ENCODE assay signal across 33 cellular contexts in the genomic region with DNA sequence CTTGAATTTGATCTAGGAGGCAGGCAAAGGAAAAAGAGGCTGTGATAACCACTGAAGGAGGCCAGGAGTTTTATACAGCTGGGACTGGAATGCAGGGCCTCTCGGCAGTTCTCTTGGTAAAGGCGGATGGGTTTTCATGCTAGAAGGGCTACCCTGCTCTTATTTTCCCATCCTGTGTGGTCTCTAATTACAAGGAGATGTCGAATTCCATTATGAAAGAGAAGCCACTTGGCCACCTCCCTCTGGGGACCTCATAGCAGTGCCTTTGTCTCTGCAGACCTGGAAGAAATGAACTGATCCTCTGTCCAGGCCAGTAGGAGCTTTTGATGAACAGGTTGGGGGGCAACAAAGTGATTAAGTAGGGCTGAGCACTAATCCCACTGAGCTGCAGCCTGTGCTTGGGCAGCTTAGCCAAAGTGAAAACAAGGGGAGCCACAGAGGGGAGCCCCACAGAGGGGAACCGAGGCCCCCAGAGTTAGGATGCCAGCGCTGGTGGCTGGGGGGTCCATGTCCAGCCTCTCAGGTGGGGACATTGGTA. TPM values are rescaled to one million over a fixed set of nuclear protein-coding genes. Genes with fewer than 3 reads are reported as not detected.
DNase-seq lines count a peak whose midpoint lies in the region; ATAC-seq, FAIRE-seq and TF ChIP-seq lines count a peak whose summit lies in the region.
"Had no signal": no experiment of that assay in that cellular context is flagged by ENCODE, and none has a peak within 500 bp of the region (broad histone marks: within the 10 kb centered on the region; RNA-seq: fewer than 3 reads in every experiment).

No MANE protein-coding gene starts in this region.

- H3K4me3 ChIP-seq in HCT116 (replicated peaks in 1 of 2; ENCODE audit: low read depth in 1 of 2, low read length in 2 of 2) (no peak overlapping the region), trophoblast cell (ENCODE audit: low read depth, low read length) (no peak overlapping the region)
- H3K4me3 ChIP-seq: ascending aorta, K562, right lobe of liver, tibial nerve had no signal

- H4K12ac ChIP-seq in trophoblast cell (ENCODE audit: low read depth, low read length): no peak overlapping the region

- no peaks in the 10 kb centered on the region for H3K36me3 ChIP-seq in HCT116 (ENCODE audit: control insufficient read depth in 1 of 2, insufficient read depth in 2 of 2, low read length in 2 of 2)
- H3K36me3 ChIP-seq in trophoblast cell (ENCODE audit: control insufficient read depth in 1 of 2, insufficient read depth in 2 of 2, low read length in 2 of 2): no peaks in the 10 kb centered on the region
- H3K36me3 ChIP-seq: ascending aorta, right lobe of liver, tibial nerve had no signal

- no peak overlapping the region for H2BK120ac ChIP-seq in trophoblast cell (ENCODE audit: insufficient read depth, low read length, poor library complexity)

- H3K4me1 Mint-ChIP-seq in endothelial cell (ENCODE audit: unreplicated experiment): peaks cover 29% of the 10 kb centered on the region
- H3K4me1 Mint-ChIP-seq in activated CD8-positive, alpha-beta T cell treated with anti-CD3 and anti-CD28 coated beads for 36 hours (ENCODE audit: low read depth): no peaks in the 10 kb centered on the region
- H3K4me1 Mint-ChIP-seq: activated T-helper 17 cell treated with anti-CD3 and anti-CD28 coated beads, Interleukin-2, amount 50 U/mL, for 72 hours; CD4-positive, CD25-positive, alpha-beta regulatory T cell had no signal

- peaks cover 8% of the 10 kb centered on the region for H3K27me3 Mint-ChIP-seq in endothelial cell (ENCODE audit: unreplicated experiment)
- H3K27me3 Mint-ChIP-seq in activated CD8-positive, alpha-beta T cell treated with anti-CD3 and anti-CD28 coated beads for 36 hours: no peaks in the 10 kb centered on the region
- H3K27me3 Mint-ChIP-seq: activated naive CD8-positive, alpha-beta T cell; activated T-helper 17 cell treated with anti-CD3 and anti-CD28 coated beads, Interleukin-2, amount 50 U/mL, for 72 hours; stimulated activated naive CD8-positive, alpha-beta T cell treated with anti-CD3 and anti-CD28 coated beads, Interleukin-15, Interleukin-2, amounts not matched to agents 100 ng/mL and 50 ng/mL, for 24 hours had no signal

- peaks cover 6 to 42% of the 10 kb centered on the region in 2 experiments; a peak in 3 of 4 replicates for H3K4me1 ChIP-seq in HCT116 (ENCODE audit: control insufficient read depth in 1 of 2, insufficient read depth in 2 of 2, low read length in 2 of 2)
- H3K4me1 ChIP-seq in trophoblast cell (ENCODE audit: control insufficient read depth in 1 of 2, insufficient read depth in 2 of 2, low read length in 2 of 2): peaks cover 5% of the 10 kb centered on the region in 2 experiments
- H3K4me1 ChIP-seq: right lobe of liver had no signal

- TF ChIP-seq CTCF in HCT116 (IDR thresholded peaks at IDR 0.05 in 2 of 3, conservative IDR thresholded peaks at IDR 0.05 in 1 of 3; ENCODE audit: borderline replicate concordance in 1 of 3, insufficient read depth in 1 of 3, low read depth in 2 of 3, low read length in 2 of 3) (no peak), endothelial cell (IDR thresholded peaks at IDR 0.05; ENCODE audit: unreplicated experiment) (no peak)
- TF ChIP-seq CTCF in activated CD8-positive, alpha-beta T cell treated with anti-CD3 and anti-CD28 coated beads for 36 hours (IDR thresholded peaks at IDR 0.05): no peak

- H3K27me3 ChIP-seq in HCT116 (ENCODE audit: insufficient read depth, low read length): no peaks in the 10 kb centered on the region
- H3K27me3 ChIP-seq in trophoblast cell (ENCODE audit: insufficient read depth, low read length): no peaks in the 10 kb centered on the region
- H3K27me3 ChIP-seq: ascending aorta, right lobe of liver, tibial nerve had no signal

- TF ChIP-seq POLR2A in HCT116 (IDR thresholded peaks at IDR 0.05; ENCODE audit: borderline replicate concordance, extremely low read depth, insufficient read depth, insufficient read length): no peak
- TF ChIP-seq POLR2A in GM12891 (IDR thresholded peaks at IDR 0.05; ENCODE audit: low read depth, low read length): no peak

- H3K79me2 ChIP-seq in HCT116 (ENCODE audit: insufficient read depth, low read length) (no peaks in the 10 kb centered on the region), trophoblast cell (ENCODE audit: control insufficient read depth, insufficient read depth, low read length, poor library complexity) (no peaks in the 10 kb centered on the region)

- no peak overlapping the region for H4K91ac ChIP-seq in trophoblast cell (ENCODE audit: low read depth, low read length)

- WGBS in trophoblast cell (ENCODE audit: extremely low coverage, insufficient coverage, insufficient read length): no CpG with 5 or more reads among the region's 5 CpGs

- H2BK12ac ChIP-seq in trophoblast cell (ENCODE audit: low read length): peak overlapping the region; percentile 47

- CTCF ChIA-PET in HCT116 (lab: Charles Lee): no interaction called here
- CTCF ChIA-PET in activated CD8-positive, alpha-beta T cell treated with anti-CD3 and anti-CD28 coated beads for 36 hours (lab: Charles Lee): no interaction called here

- RAD21 ChIA-PET in HCT116 (lab: Charles Lee; ENCODE audit: low non-redundant PET in 1 of 2, low total read pairs in 2 of 2, uncharacterized antibody in 2 of 2, unreplicated experiment in 2 of 2): no interaction called here

- POLR2A ChIA-PET in HCT116 (lab: Charles Lee): no interaction called here
- POLR2A ChIA-PET in activated CD8-positive, alpha-beta T cell treated with anti-CD3 and anti-CD28 coated beads for 36 hours (lab: Charles Lee): no interaction called here

- no peak overlapping the region for H4K8ac ChIP-seq in trophoblast cell (ENCODE audit: low read depth, low read length)

- H3K9ac ChIP-seq in HCT116 (ENCODE audit: low read length) (peak overlapping the region; percentile 9; the same call in 1 of the 2 replicates), trophoblast cell (ENCODE audit: low read length) (no peak overlapping the region)

- H3K23ac ChIP-seq in trophoblast cell (ENCODE audit: low read length): no peak overlapping the region

- no peaks in the 10 kb centered on the region for H3K36me3 Mint-ChIP-seq in endothelial cell (ENCODE audit: low read depth, unreplicated experiment)
- no peaks in the 10 kb centered on the region for H3K36me3 Mint-ChIP-seq in activated CD8-positive, alpha-beta T cell treated with anti-CD3 and anti-CD28 coated beads for 36 hours (ENCODE audit: low read depth)
- H3K36me3 Mint-ChIP-seq: activated naive CD8-positive, alpha-beta T cell; CD4-positive, CD25-positive, alpha-beta regulatory T cell; natural killer cell had no signal

- intact Hi-C loops in HCT116 (cut with micrococcal nuclease): no loop called here
- intact Hi-C loops in activated CD8-positive, alpha-beta T cell treated with anti-CD3 and anti-CD28 coated beads for 36 hours (cut with micrococcal nuclease): no loop called here

- no peak for DNase-seq in HCT116 (ENCODE audit: low read depth, low spot score)
- DNase-seq in NCI-H82 treated with DMSO at 0.1 percent for 48 hours (lab: John Stamatoyannopoulos, UW; ENCODE audit: unreplicated experiment): peak; percentile 66
- DNase-seq in endothelial cell (ENCODE audit: low spot score): no peak
- DNase-seq in trophoblast cell: no peak
- no peak for DNase-seq in NCI-H510A (lab: John Stamatoyannopoulos, UW)
- no peak for DNase-seq in activated CD8-positive, alpha-beta T cell treated with anti-CD3 and anti-CD28 coated beads for 36 hours
- no peak for DNase-seq in GM12891 (ENCODE audit: insufficient read length, low spot score)
- DNase-seq: activated CD4-positive, alpha-beta T cell treated with anti-CD3 and anti-CD28 coated beads, Interleukin-2, amount 50 U/mL, for 48 hours; activated CD4-positive, CD25-positive, alpha-beta regulatory T cell; activated CD8-positive, alpha-beta memory T cell treated with anti-CD3 and anti-CD28 coated beads, Interleukin-2, amount 50 U/mL, for 48 hours; CD4-positive, CD25-positive, alpha-beta regulatory T cell; central memory CD4-positive, alpha-beta T cell; dermis blood vessel endothelial cell; HCEC 1CT; head of caudate nucleus; left colon; midbrain; MM.1S; natural killer cell; NCI-H1417 treated with DMSO at 0.1 percent for 48 hours; NCI-H2171; NCI-H526 treated with DMSO at 0.1 percent for 48 hours; right lobe of liver; stimulated activated CD4-positive, alpha-beta T cell treated with anti-CD3 and anti-CD28 coated beads, Interleukin-15, amount 100 ng/mL, for 24 hours had no signal

- H3K9me3 Mint-ChIP-seq in endothelial cell (ENCODE audit: unreplicated experiment): no peaks in the 10 kb centered on the region
- no peaks in the 10 kb centered on the region for H3K9me3 Mint-ChIP-seq in activated CD8-positive, alpha-beta T cell treated with anti-CD3 and anti-CD28 coated beads for 36 hours
- H3K9me3 Mint-ChIP-seq: activated T-helper 17 cell treated with anti-CD3 and anti-CD28 coated beads, Interleukin-2, amount 50 U/mL, for 72 hours; CD4-positive, CD25-positive, alpha-beta regulatory T cell; natural killer cell; stimulated activated naive CD8-positive, alpha-beta T cell treated with anti-CD3 and anti-CD28 coated beads, Interleukin-15, Interleukin-2, amounts not matched to agents 100 ng/mL and 50 ng/mL, for 24 hours had no signal

- peak overlapping the region; percentile 95 for H3K27ac Mint-ChIP-seq in endothelial cell (ENCODE audit: unreplicated experiment)
- no peak overlapping the region for H3K27ac Mint-ChIP-seq in activated CD8-positive, alpha-beta T cell treated with anti-CD3 and anti-CD28 coated beads for 36 hours
- H3K27ac Mint-ChIP-seq: activated naive CD8-positive, alpha-beta T cell; activated T-helper 17 cell treated with anti-CD3 and anti-CD28 coated beads, Interleukin-2, amount 50 U/mL, for 72 hours; CD4-positive, CD25-positive, alpha-beta regulatory T cell; natural killer cell; stimulated activated naive CD8-positive, alpha-beta T cell treated with anti-CD3 and anti-CD28 coated beads, Interleukin-15, Interleukin-2, amounts not matched to agents 100 ng/mL and 50 ng/mL, for 24 hours had no signal

- H3K27ac ChIP-seq in HCT116 (ENCODE audit: low read depth, low read length) (no peak overlapping the region), trophoblast cell (ENCODE audit: low read depth, low read length) (no peak overlapping the region)
- H3K27ac ChIP-seq: right lobe of liver, RWPE1 had no signal

- no peaks in the 10 kb centered on the region for H4K20me1 ChIP-seq in HCT116 (ENCODE audit: insufficient read depth)

- H2AK5ac ChIP-seq in trophoblast cell (ENCODE audit: low read length): no peak overlapping the region

- no peak for TF ChIP-seq RAD21 in HCT116 (IDR thresholded peaks at IDR 0.05; ENCODE audit: low read depth)

- H2BK5ac ChIP-seq in trophoblast cell (ENCODE audit: low read depth, low read length, poor library complexity): no peak overlapping the region

- H3K79me1 ChIP-seq in trophoblast cell (ENCODE audit: low read length): peaks cover 10% of the 10 kb centered on the region

- H2AFZ ChIP-seq in HCT116 (ENCODE audit: low read depth, low read length, poor library complexity, severe bottlenecking): no peak overlapping the region
- no peak overlapping the region for H2AFZ ChIP-seq in trophoblast cell (ENCODE audit: insufficient read depth, low read length, poor library complexity)

- no peaks in the 10 kb centered on the region for H3K9me3 ChIP-seq in HCT116 (ENCODE audit: control insufficient read depth in 1 of 2, insufficient read depth in 1 of 2, low read depth in 1 of 2, low read length in 2 of 2)
- peaks cover 1% of the 10 kb centered on the region for H3K9me3 ChIP-seq in trophoblast cell (ENCODE audit: insufficient read depth, low read depth, low read length)
- H3K9me3 ChIP-seq: ascending aorta, right lobe of liver, tibial nerve had no signal

- no peak overlapping the region for H3K18ac ChIP-seq in trophoblast cell (ENCODE audit: low read length)

- ATAC-seq in HCT116 (no peak), GM18511 (IDR thresholded peaks at IDR 0.05; ENCODE audit: unreplicated experiment) (no peak)
- ATAC-seq in activated CD8-positive, alpha-beta T cell treated with anti-CD3 and anti-CD28 coated beads for 36 hours: no peak
- ATAC-seq: activated T-helper 17 cell treated with anti-CD3 and anti-CD28 coated beads, Interleukin-2, amount 50 U/mL, for 72 hours; K562; left colon; natural killer cell; right lobe of liver had no signal

- H3K4ac ChIP-seq in trophoblast cell (ENCODE audit: low read depth, low read length): no peak overlapping the region

- H3K9me2 ChIP-seq in HCT116 (ENCODE audit: insufficient read depth): no peaks in the 10 kb centered on the region

- no peak for FAIRE-seq in GM12891 (lab: Jason Lieb, UNC)
- FAIRE-seq: D721Med, K562 had no signal

- no peak overlapping the region for H3K4me3 Mint-ChIP-seq in endothelial cell (ENCODE audit: unreplicated experiment)
- no peak overlapping the region for H3K4me3 Mint-ChIP-seq in activated CD8-positive, alpha-beta T cell treated with anti-CD3 and anti-CD28 coated beads for 36 hours
- H3K4me3 Mint-ChIP-seq: activated naive CD8-positive, alpha-beta T cell; activated T-helper 17 cell treated with anti-CD3 and anti-CD28 coated beads, Interleukin-2, amount 50 U/mL, for 72 hours; CD4-positive, CD25-positive, alpha-beta regulatory T cell; natural killer cell; stimulated activated naive CD8-positive, alpha-beta T cell treated with anti-CD3 and anti-CD28 coated beads, Interleukin-15, Interleukin-2, amounts not matched to agents 100 ng/mL and 50 ng/mL, for 24 hours had no signal

- peak overlapping the region; percentile 10 for H3K14ac ChIP-seq in trophoblast cell (ENCODE audit: low read length)

- BruUV-seq in HCT116 (replicated peaks; lab: Mats Ljungman, UMichigan): no TSS peak

- peak overlapping the region; percentile 39; the same call in 1 of the 2 replicates for H3K4me2 ChIP-seq in HCT116 (ENCODE audit: low read length)
- H3K4me2 ChIP-seq in trophoblast cell (ENCODE audit: low read length): no peak overlapping the region

RNA-seq across cellular contexts. Expression of a gene that starts 42.2 kb away (rescaled TPM):
- total RNA-seq in HCT116 (2021; ENCODE audit: unreplicated experiment) (24.5 TPM), endothelial cell (ENCODE audit: unreplicated experiment) (19.9 TPM)
- polyA plus RNA-seq in HCT116 (2012): 43.6 and 47.9 TPM in 2 replicates
- polyA plus RNA-seq in trophoblast cell (2013): 28.1 and 29.7 TPM in 2 replicates
- total RNA-seq in activated CD8-positive, alpha-beta T cell treated with anti-CD3 and anti-CD28 coated beads for 36 hours: under 1 TPM; 0.51 to 0.70 TPM
- polyA plus RNA-seq in GM12891 (2012; ENCODE audit: low read depth, missing spikeins): 2.4 TPM

Comparison
In these comparisons a context has a peak if more than half of its experiments do, and no peak if none do; other contexts are left out.
1. RNA of a gene that starts 42.2 kb away (total RNA-seq): 24.5 TPM in HCT116 (single experiment) and 19.9 TPM in endothelial cell (single experiment); 0.51 to 0.70 TPM in activated CD8-positive, alpha-beta T cell treated with anti-CD3 and anti-CD28 coated beads for 36 hours; every median in the first group is over 10 times any median in the second.